ENCODE assay signal across 21 cellular contexts in genomic region chr11:33539659-33540249, GRCh38.
"Had no signal": no experiment of that assay in that cellular context is flagged by ENCODE, and none has a peak within 500 bp of the region (broad histone marks: within the 10 kb centered on the region; RNA-seq: fewer than 3 reads in every experiment).

No MANE protein-coding gene starts in this region.

- H3K27ac ChIP-seq: adrenal gland, coronary artery, gastroesophageal sphincter, suprapubic skin had no signal

- H3K9me3 Mint-ChIP-seq: activated T-helper 2 cell treated with anti-CD3 and anti-CD28 coated beads, Interferon-gamma antibody, Interleukin-2, Interleukin-4, amounts not matched to agents 10 μg/mL and 5 μg/mL and 100 μg/mL, durations not matched to agents 14 hours and 24 hours and 36 hours; T-cell had no signal

- H3K4me3 Mint-ChIP-seq: naive B cell, T-cell, type B pancreatic cell had no signal

- H3K9me3 ChIP-seq: adrenal gland, suprapubic skin had no signal

- H3K36me3 ChIP-seq: adrenal gland, gastroesophageal sphincter, suprapubic skin had no signal

- H3K27ac Mint-ChIP-seq: activated T-helper 2 cell treated with anti-CD3 and anti-CD28 coated beads, Interferon-gamma antibody, Interleukin-2, Interleukin-4, amounts not matched to agents 10 μg/mL and 5 μg/mL and 100 μg/mL, durations not matched to agents 14 hours and 24 hours and 36 hours; naive B cell; T-cell; type B pancreatic cell had no signal

- H3K4me3 ChIP-seq: adrenal gland, coronary artery, gastroesophageal sphincter, suprapubic skin had no signal

- DNase-seq: activated CD4-positive, CD25-positive, alpha-beta regulatory T cell treated with anti-CD3 and anti-CD28 coated beads, Interleukin-2, amount 50 U/mL, for 72 hours; activated naive CD4-positive, alpha-beta T cell treated with anti-CD3 and anti-CD28 coated beads, Interleukin-2, amount 50 U/mL, for 16 hours; activated T-cell treated with anti-CD3 and anti-CD28 coated beads for 4 hours; adrenal gland; central memory CD4-positive, alpha-beta T cell; effector CD8-positive, alpha-beta T cell; left colon; mammary epithelial cell; naive B cell; posterior cingulate gyrus; small intestine; stimulated activated CD4-positive, alpha-beta T cell treated with anti-CD3 and anti-CD28 coated beads, Interleukin-4, amount 100 ng/mL, for 24 hours; stimulated activated naive CD4-positive, alpha-beta T cell treated with Interleukin-2 at 50 U/mL for 16 hours; T-cell; T1000 had no signal

- H3K4me1 ChIP-seq: adrenal gland, gastroesophageal sphincter, suprapubic skin had no signal

- ATAC-seq: gastroesophageal sphincter, left colon, T-cell had no signal

- H3K27me3 ChIP-seq: adrenal gland had no signal

- H3K4me1 Mint-ChIP-seq: T-cell had no signal

- FAIRE-seq: islet of Langerhans, small intestine had no signal

- H3K36me3 Mint-ChIP-seq: T-cell had no signal
